In the genomic region with DNA sequence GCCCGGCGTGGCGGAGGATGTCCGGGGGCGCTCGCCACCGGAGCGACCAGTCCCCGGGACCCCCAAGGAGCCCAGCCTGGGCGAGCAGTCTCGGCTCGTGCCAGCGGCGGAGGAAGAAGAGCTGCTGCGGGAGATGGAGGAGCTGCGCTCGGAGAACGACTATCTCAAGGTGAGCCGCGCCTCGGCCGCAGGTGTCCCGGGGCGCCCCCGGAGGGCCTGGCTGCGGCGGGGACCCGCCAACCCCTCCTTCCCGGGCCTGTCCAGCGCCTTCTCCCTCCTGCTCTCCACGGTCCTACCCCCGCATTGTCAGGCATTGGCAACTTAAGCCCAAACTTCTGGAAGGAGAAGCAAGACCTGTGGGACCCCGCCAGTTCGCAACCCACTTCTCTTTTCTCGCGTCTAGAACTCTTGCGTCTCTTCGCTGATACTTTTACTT, we compare ENCODE assay signal across 8 cellular contexts. TPM values are rescaled to one million over a fixed set of nuclear protein-coding genes. Genes with fewer than 3 reads are reported as not detected.
DNase-seq lines count a peak whose midpoint lies in the region; ATAC-seq and TF ChIP-seq lines count a peak whose summit lies in the region.

No MANE protein-coding gene starts in this region.

- peaks cover 48% of the 10 kb centered on the region for H3K27me3 Mint-ChIP-seq in T-helper 17 cell
- H3K27me3 Mint-ChIP-seq in progenitor cell of endocrine pancreas = peaks cover 14% of the 10 kb centered on the region

- H3K4me1 Mint-ChIP-seq in T-helper 17 cell (peaks cover 22% of the 10 kb centered on the region), progenitor cell of endocrine pancreas (ENCODE audit: low read depth) (peaks cover 36% of the 10 kb centered on the region)

- peak overlapping the region; percentile 79 for H3K4me3 ChIP-seq in epithelial cell of proximal tubule (ENCODE audit: low read depth, low read length)

- H3K36me3 Mint-ChIP-seq in T-helper 17 cell (ENCODE audit: low read depth) = peaks cover 9% of the 10 kb centered on the region
- peaks cover 3% of the 10 kb centered on the region for H3K36me3 Mint-ChIP-seq in progenitor cell of endocrine pancreas (ENCODE audit: insufficient read depth)

- peak overlapping the region; percentile 97 for H3K4me3 Mint-ChIP-seq in T-helper 17 cell
- peak overlapping the region; percentile 99 for H3K4me3 Mint-ChIP-seq in progenitor cell of endocrine pancreas (ENCODE audit: low read depth)

- peak; percentile 39 for DNase-seq in SIG-M5 treated with dmso at 0.1 percent for 504 hours (lab: John Stamatoyannopoulos, UW; ENCODE audit: unreplicated experiment)
- DNase-seq in SIG-M5 (lab: John Stamatoyannopoulos, UW) = no peak
- no peak for DNase-seq in T-helper 17 cell
- DNase-seq in epithelial cell of proximal tubule (ENCODE audit: low read depth) = no peak
- no peak for DNase-seq in progenitor cell of endocrine pancreas (ENCODE audit: low spot score, unreplicated experiment)
- DNase-seq in NCI-H128 (lab: John Stamatoyannopoulos, UW; ENCODE audit: unreplicated experiment) = no peak
- no peak for DNase-seq in iPS-NIHi7 (ENCODE audit: extremely low spot score)

- TF ChIP-seq CTCF in epithelial cell of proximal tubule (conservative IDR thresholded peaks at IDR 0.05; ENCODE audit: low read depth, low read length) (no peak), progenitor cell of endocrine pancreas (IDR thresholded peaks at IDR 0.05; ENCODE audit: unreplicated experiment) (no peak)

- no peaks in the 10 kb centered on the region for H3K9me3 Mint-ChIP-seq in progenitor cell of endocrine pancreas (ENCODE audit: low read depth)

- ATAC-seq in T-helper 17 cell = no peak
- ATAC-seq in HG03354 (IDR thresholded peaks at IDR 0.05; ENCODE audit: poor library complexity, severe bottlenecking, unreplicated experiment) = no peak

- H3K27ac Mint-ChIP-seq in T-helper 17 cell = peak overlapping the region; percentile 85
- H3K27ac Mint-ChIP-seq in progenitor cell of endocrine pancreas = peak overlapping the region; percentile 92

- H3K9me3 ChIP-seq in T-helper 17 cell (ENCODE audit: control insufficient read depth, low read length, poor library complexity, severe bottlenecking) = no peaks in the 10 kb centered on the region

RNA-seq across cellular contexts. Expression of gene MTCL1, which starts 1.2 kb away (rescaled TPM):
- total RNA-seq in T-helper 17 cell = 1 to 10 TPM in 1 of 2 donors, under 1 TPM in 1; 0.22 to 2.1 TPM
- 60.1 and 81.7 TPM in 2 replicates for total RNA-seq in epithelial cell of proximal tubule
- total RNA-seq in progenitor cell of endocrine pancreas = 81.5 and 85.6 TPM in 2 replicates

Comparison
In these comparisons a context has a peak if more than half of its experiments do, and no peak if none do; other contexts are left out.
1. RNA of gene MTCL1, which starts 1.2 kb away (total RNA-seq): 81.5 to 85.6 TPM in progenitor cell of endocrine pancreas and 60.1 to 81.7 TPM in epithelial cell of proximal tubule; 0.22 to 2.1 TPM in T-helper 17 cell; every median in the first group is over 10 times any median in the second.